In genomic region chr2:3637311-3637675, GRCh38 we compare ENCODE assay signal across 19 cellular contexts. TPM values are rescaled to one million over a fixed set of nuclear protein-coding genes. Genes with fewer than 3 reads are reported as not detected.
DNase-seq lines count a peak whose midpoint lies in the region; ATAC-seq and TF ChIP-seq lines count a peak whose summit lies in the region.
"Had no signal": no experiment of that assay in that cellular context is flagged by ENCODE, and none has a peak within 500 bp of the region (broad histone marks: within the 10 kb centered on the region; RNA-seq: fewer than 3 reads in every experiment).

No MANE protein-coding gene starts in this region.

- H3K79me2 ChIP-seq in neural progenitor cell (ENCODE audit: low read depth), result no peaks in the 10 kb centered on the region

- no peak overlapping the region for H2AFZ ChIP-seq in neural progenitor cell (replicated peaks)

- POLR2A ChIA-PET in WTC11 (lab: Charles Lee), result no interaction called here

- no peaks in the 10 kb centered on the region for H3K4me1 Mint-ChIP-seq in CD14-positive monocyte
- H3K4me1 Mint-ChIP-seq in WTC11, result 0 out of 2 replicates have a peak, but pooled peaks cover 8% of the 10 kb centered on the region
- peaks cover 7% of the 10 kb centered on the region for H3K4me1 Mint-ChIP-seq in neural progenitor cell
- H3K4me1 Mint-ChIP-seq in HFFc6 (ENCODE audit: low read depth), result peaks cover 10% of the 10 kb centered on the region

- ATAC-seq in WTC11, result no peak
- ATAC-seq: HepG2, Panc1, Right ventricle myocardium inferior had no signal

- intact Hi-C loops in CD14-positive monocyte (cut with micrococcal nuclease), result no loop called here

- H3K36me3 ChIP-seq in neural progenitor cell (no peaks in the 10 kb centered on the region), suprapubic skin (no peaks in the 10 kb centered on the region)

- H3K4me1 ChIP-seq in neural progenitor cell (no peaks in the 10 kb centered on the region), suprapubic skin (peaks cover 21% of the 10 kb centered on the region)
- H3K4me1 ChIP-seq: Caco-2 had no signal

- no peak overlapping the region for H3K27ac ChIP-seq in neural progenitor cell
- H3K27ac ChIP-seq in suprapubic skin, result no peak overlapping the region

- no peaks in the 10 kb centered on the region for H3K36me3 Mint-ChIP-seq in CD14-positive monocyte
- no peaks in the 10 kb centered on the region for H3K36me3 Mint-ChIP-seq in WTC11
- H3K36me3 Mint-ChIP-seq in neural progenitor cell, result no peaks in the 10 kb centered on the region
- no peaks in the 10 kb centered on the region for H3K36me3 Mint-ChIP-seq in HFFc6 (ENCODE audit: low read depth)

- no peaks in the 10 kb centered on the region for H4K20me1 ChIP-seq in neural progenitor cell (ENCODE audit: low read depth)

- H3F3A ChIP-seq in neural progenitor cell (ENCODE audit: low read depth), result no peaks in the 10 kb centered on the region

- no peak for TF ChIP-seq CTCF in CD14-positive monocyte (IDR thresholded peaks at IDR 0.05)
- TF ChIP-seq CTCF in WTC11 (IDR thresholded peaks at IDR 0.05), result no peak
- no peak for TF ChIP-seq CTCF in neural progenitor cell (IDR thresholded peaks at IDR 0.05)
- no peak for TF ChIP-seq CTCF in suprapubic skin (IDR thresholded peaks at IDR 0.05)
- TF ChIP-seq CTCF in HFFc6 (IDR thresholded peaks at IDR 0.05), result no peak

- DNase-seq in CD14-positive monocyte (ENCODE audit: low spot score) (peak; percentile 1), WTC11 (ENCODE audit: low spot score) (peak; percentile 2), neural progenitor cell (ENCODE audit: low spot score) (no peak), suprapubic skin (ENCODE audit: low spot score in 2 of 2) (peak; percentile 27 to 48), NCI-H1930 (lab: John Stamatoyannopoulos, UW) (no peak), HFFc6 (no peak)
- DNase-seq in stimulated activated CD4-positive, alpha-beta T cell treated with anti-CD3 and anti-CD28 coated beads, Interleukin-12 subunit alpha, Interleukin-12 subunit beta, amount 100 ng/mL, for 4 hours, result no peak
- DNase-seq: ACHN, AML-193, DMS153, KG1, NCI-H1436, NCI-H2029 treated with DMSO at 0.1 percent for 48 hours, NCI-H510A treated with DMSO at 0.1 percent for 48 hours had no signal

- CTCF ChIA-PET in WTC11 (lab: Charles Lee), result interaction anchor here (1.1 kb wide), 1 partner anchor 8 kb away, joined by 4 read pairs; no protein-coding TSS in a partner anchor

- no peaks in the 10 kb centered on the region for H3K9me3 Mint-ChIP-seq in CD14-positive monocyte
- H3K9me3 Mint-ChIP-seq in WTC11, result no peaks in the 10 kb centered on the region
- no peaks in the 10 kb centered on the region for H3K9me3 Mint-ChIP-seq in neural progenitor cell
- H3K9me3 Mint-ChIP-seq in HFFc6, result no peaks in the 10 kb centered on the region

- H3K9me3 ChIP-seq in neural progenitor cell (ENCODE audit: low read depth) (no peaks in the 10 kb centered on the region), suprapubic skin (no peaks in the 10 kb centered on the region)
- H3K9me3 ChIP-seq: Caco-2 had no signal

- H3K27me3 Mint-ChIP-seq in CD14-positive monocyte (ENCODE audit: low read depth in 3 of 3) (peaks cover 3 to 12% (median 3%) of the 10 kb centered on the region in 3 donors), WTC11 (ENCODE audit: low read depth) (no peaks in the 10 kb centered on the region), neural progenitor cell (ENCODE audit: insufficient read depth, low read depth) (peaks cover 15% of the 10 kb centered on the region), HFFc6 (ENCODE audit: insufficient read depth) (peaks cover 30% of the 10 kb centered on the region)

- 91% methylated on average over 11 of the region's 11 CpGs for WGBS in suprapubic skin

- no peak overlapping the region for H3K9ac ChIP-seq in neural progenitor cell

- no peak overlapping the region for H3K4me2 ChIP-seq in neural progenitor cell

- no peak for TF ChIP-seq POLR2A in suprapubic skin (IDR thresholded peaks at IDR 0.05)

- no peaks in the 10 kb centered on the region for H3K27me3 ChIP-seq in neural progenitor cell
- H3K27me3 ChIP-seq in suprapubic skin, result peaks cover 10% of the 10 kb centered on the region

- no peak overlapping the region for H3K4me3 Mint-ChIP-seq in CD14-positive monocyte
- H3K4me3 Mint-ChIP-seq in WTC11, result no peak overlapping the region
- no peak overlapping the region for H3K4me3 Mint-ChIP-seq in neural progenitor cell
- no peak overlapping the region for H3K4me3 Mint-ChIP-seq in HFFc6

- H3K27ac Mint-ChIP-seq in CD14-positive monocyte (no peak overlapping the region), WTC11 (no peak overlapping the region), neural progenitor cell (peak overlapping the region; percentile 21), HFFc6 (no peak overlapping the region)

- no peak for TF ChIP-seq EP300 in suprapubic skin (IDR thresholded peaks at IDR 0.05)

- H3K4me3 ChIP-seq in neural progenitor cell (no peak overlapping the region), suprapubic skin (no peak overlapping the region)

TF ChIP-seq in WTC11, 78 proteins besides CTCF, POLR2A, EP300 and RAD21:
- no peak for TF ChIP-seq ZNF512 (CRISPR knock-in tag; IDR thresholded peaks at IDR 0.05; ENCODE audit: borderline replicate concordance)
- TF ChIP-seq HMGA2 (CRISPR knock-in tag; IDR thresholded peaks at IDR 0.05), result no peak
- TF ChIP-seq ESRRA (CRISPR knock-in tag; IDR thresholded peaks at IDR 0.05; ENCODE audit: borderline replicate concordance), result no peak
- no peak for TF ChIP-seq ZNF232 (CRISPR knock-in tag; IDR thresholded peaks at IDR 0.05)
- no peak for TF ChIP-seq PRRX2 (CRISPR knock-in tag; IDR thresholded peaks at IDR 0.05)
- no peak for TF ChIP-seq MYBL2 (CRISPR knock-in tag; IDR thresholded peaks at IDR 0.05)
- TF ChIP-seq TEAD1 (CRISPR knock-in tag; IDR thresholded peaks at IDR 0.05), result no peak

RNA-seq across cellular contexts. Expression of gene ALLC, which starts 20.7 kb away (rescaled TPM):
- polyA plus RNA-seq in CD14-positive monocyte, result not detected
- total RNA-seq in WTC11 (2021) (not detected in 3 replicates), neural progenitor cell (ENCODE audit: low replicate concordance) (not detected in 2 replicates), suprapubic skin (not detected)
- total RNA-seq in HFFc6 (2021; fragmentation: NEBNext Ultra II Directional; extraction: Animal tissue kit (Norgen Biotek cat#: 25700)), result not detected
- total RNA-seq: Caco-2, H1, Right ventricle myocardium inferior had no signal
- polyA plus RNA-seq: H1 had no signal

RNA-seq across cellular contexts. Expression of gene COLEC11, which starts 42.4 kb away (rescaled TPM):
- not detected for polyA plus RNA-seq in CD14-positive monocyte
- total RNA-seq in WTC11 (2021), result 0.69 to 1.3 TPM (median 0.87 TPM) in 3 replicates
- total RNA-seq in neural progenitor cell (ENCODE audit: low replicate concordance), result not detected in 2 replicates
- under 1 TPM in 2 of 4 donors, not detected in 2; 0.39 to 0.68 TPM for total RNA-seq in suprapubic skin
- total RNA-seq in HFFc6 (2021; fragmentation: NEBNext Ultra II Directional; extraction: Animal tissue kit (Norgen Biotek cat#: 25700)), result not detected
- total RNA-seq: Caco-2 had no signal

Comparison
In these comparisons a context has a peak if more than half of its experiments do, and no peak if none do; other contexts are left out.
1. DNase-seq: peak in CD14-positive monocyte (single experiment), WTC11 (single experiment) and suprapubic skin (2 of 2); none in neural progenitor cell (single experiment), NCI-H1930 (0 of 2), stimulated activated CD4-positive, alpha-beta T cell treated with anti-CD3 and anti-CD28 coated beads, Interleukin-12 subunit alpha, Interleukin-12 subunit beta, amount 100 ng/mL, for 4 hours (single experiment) and HFFc6 (single experiment).